ENCODE assay signal across 8 cellular contexts in genomic region chr2:58428286-58428552, GRCh38.
DNase-seq lines count a peak whose midpoint lies in the region; ATAC-seq and TF ChIP-seq lines count a peak whose summit lies in the region.

No MANE protein-coding gene starts in this region.

- H3K4me3 ChIP-seq in Loucy (ENCODE audit: low read length, poor library complexity, severe bottlenecking): peak overlapping the region; percentile 84
- peak overlapping the region; percentile 37 for H3K4me3 ChIP-seq in upper lobe of right lung

- peak overlapping the region; percentile 100 for H2AFZ ChIP-seq in Loucy (ENCODE audit: low read length)

- TF ChIP-seq CTCF in Loucy (conservative IDR thresholded peaks at IDR 0.05; ENCODE audit: low read length) (no peak), upper lobe of right lung (IDR thresholded peaks at IDR 0.05) (no peak)

- H3K4me1 ChIP-seq in Loucy (ENCODE audit: insufficient read depth, low read length, poor library complexity, severe bottlenecking) (peaks cover 12% of the 10 kb centered on the region), upper lobe of right lung (no peaks in the 10 kb centered on the region)

- H3K4me1 Mint-ChIP-seq in activated T-cell treated with anti-CD3 and anti-CD28 coated beads, Interleukin-2, amount 50 U/mL, for 4 hours (ENCODE audit: low read depth): peaks cover 4% of the 10 kb centered on the region
- H3K4me1 Mint-ChIP-seq in activated CD8-positive, alpha-beta T cell treated with anti-CD3 and anti-CD28 coated beads, Interleukin-2, amount 10 ng/mL, durations not matched to agents 7 days and 5 days (ENCODE audit: low read depth): peaks cover 10% of the 10 kb centered on the region

- no peak for ATAC-seq in activated T-cell treated with anti-CD3 and anti-CD28 coated beads, Interleukin-2, amount 50 U/mL, for 4 hours
- ATAC-seq in activated CD8-positive, alpha-beta T cell treated with anti-CD3 and anti-CD28 coated beads, Interleukin-2, amount 10 ng/mL, durations not matched to agents 7 days and 5 days: peak; percentile 77
- peak; percentile 43 for ATAC-seq in upper lobe of right lung
- no peak for ATAC-seq in GM21786 (IDR thresholded peaks at IDR 0.05; ENCODE audit: unreplicated experiment)

- H3K9me2 ChIP-seq in Loucy (replicated peaks; ENCODE audit: low read depth, low read length): no peaks in the 10 kb centered on the region

- H3K4me3 Mint-ChIP-seq in activated T-cell treated with anti-CD3 and anti-CD28 coated beads, Interleukin-2, amount 50 U/mL, for 4 hours: peak overlapping the region; percentile 24
- peak overlapping the region; percentile 67 for H3K4me3 Mint-ChIP-seq in activated CD8-positive, alpha-beta T cell treated with anti-CD3 and anti-CD28 coated beads, Interleukin-2, amount 10 ng/mL, durations not matched to agents 7 days and 5 days

- H3K9me3 ChIP-seq in Loucy (ENCODE audit: insufficient read depth, low read depth, low read length): no peaks in the 10 kb centered on the region
- H3K9me3 ChIP-seq in upper lobe of right lung: no peaks in the 10 kb centered on the region

- H3K36me3 ChIP-seq in Loucy (ENCODE audit: insufficient read depth, low read length): no peaks in the 10 kb centered on the region
- no peaks in the 10 kb centered on the region for H3K36me3 ChIP-seq in upper lobe of right lung

- POLR2A ChIA-PET in activated CD8-positive, alpha-beta T cell treated with anti-CD3 and anti-CD28 coated beads, Interleukin-2, amount 10 ng/mL, durations not matched to agents 7 days and 5 days (lab: Charles Lee): no interaction called here

- H3K27me3 Mint-ChIP-seq in activated T-cell treated with anti-CD3 and anti-CD28 coated beads, Interleukin-2, amount 50 U/mL, for 4 hours (ENCODE audit: low read depth): peaks cover 34% of the 10 kb centered on the region
- H3K27me3 Mint-ChIP-seq in activated CD8-positive, alpha-beta T cell treated with anti-CD3 and anti-CD28 coated beads, Interleukin-2, amount 10 ng/mL, durations not matched to agents 7 days and 5 days (ENCODE audit: low read depth): peaks cover 47% of the 10 kb centered on the region

- no peaks in the 10 kb centered on the region for H4K20me1 ChIP-seq in Loucy (ENCODE audit: insufficient read depth, low read length, poor library complexity, severe bottlenecking)

- DNase-seq in activated T-cell treated with anti-CD3 and anti-CD28 coated beads, Interleukin-2, amount 50 U/mL, for 4 hours: no peak
- DNase-seq in activated T-cell treated with anti-CD3 and anti-CD28 coated beads for 4 hours: no peak
- DNase-seq in activated CD8-positive, alpha-beta T cell treated with anti-CD3 and anti-CD28 coated beads, Interleukin-2, amount 10 ng/mL, durations not matched to agents 7 days and 5 days: no peak
- DNase-seq in upper lobe of right lung: no peak
- DNase-seq in C1 segment of cervical spinal cord (lab: John Stamatoyannopoulos, UW): no peak

- H3K4me2 ChIP-seq in Loucy (ENCODE audit: low read depth, low read length, poor library complexity, severe bottlenecking): peak overlapping the region; percentile 77

- no peak overlapping the region for H3K27ac Mint-ChIP-seq in activated CD8-positive, alpha-beta T cell treated with anti-CD3 and anti-CD28 coated beads, Interleukin-2, amount 10 ng/mL, durations not matched to agents 7 days and 5 days

- no peaks in the 10 kb centered on the region for H3K36me3 Mint-ChIP-seq in activated T-cell treated with anti-CD3 and anti-CD28 coated beads, Interleukin-2, amount 50 U/mL, for 4 hours (ENCODE audit: insufficient read depth)
- H3K36me3 Mint-ChIP-seq in activated CD8-positive, alpha-beta T cell treated with anti-CD3 and anti-CD28 coated beads, Interleukin-2, amount 10 ng/mL, durations not matched to agents 7 days and 5 days (ENCODE audit: low read depth): no peaks in the 10 kb centered on the region

- H3K79me2 ChIP-seq in Loucy (ENCODE audit: insufficient read depth, low read length): no peaks in the 10 kb centered on the region

- H3K27ac ChIP-seq in layer of hippocampus (ENCODE audit: low read depth, low read length) (peak overlapping the region; percentile 88), upper lobe of right lung (no peak overlapping the region)

- H3K9ac ChIP-seq in Loucy (ENCODE audit: low read depth, low read length, poor library complexity, severe bottlenecking): peak overlapping the region; percentile 91

- H3F3A ChIP-seq in Loucy (ENCODE audit: low read depth): peaks cover 6% of the 10 kb centered on the region; the same call in 1 of the 2 replicates

- H3K27me3 ChIP-seq in Loucy (ENCODE audit: insufficient read depth, low read length, poor library complexity, severe bottlenecking) (no peaks in the 10 kb centered on the region), layer of hippocampus (ENCODE audit: control insufficient read depth, insufficient read depth, low read length) (no peaks in the 10 kb centered on the region), upper lobe of right lung (peaks cover 15% of the 10 kb centered on the region)

- no peaks in the 10 kb centered on the region for H3K9me3 Mint-ChIP-seq in activated T-cell treated with anti-CD3 and anti-CD28 coated beads, Interleukin-2, amount 50 U/mL, for 4 hours
- H3K9me3 Mint-ChIP-seq in activated CD8-positive, alpha-beta T cell treated with anti-CD3 and anti-CD28 coated beads, Interleukin-2, amount 10 ng/mL, durations not matched to agents 7 days and 5 days (ENCODE audit: insufficient read depth): no peaks in the 10 kb centered on the region

- CTCF ChIA-PET in activated CD8-positive, alpha-beta T cell treated with anti-CD3 and anti-CD28 coated beads, Interleukin-2, amount 10 ng/mL, durations not matched to agents 7 days and 5 days (lab: Charles Lee): no interaction called here

- intact Hi-C loops in upper lobe of right lung (cut with DNase I): no loop called here

Comparison
In these comparisons a context has a peak if more than half of its experiments do, and no peak if none do; other contexts are left out.
1. ATAC-seq: peak in activated CD8-positive, alpha-beta T cell treated with anti-CD3 and anti-CD28 coated beads, Interleukin-2, amount 10 ng/mL, durations not matched to agents 7 days and 5 days (single experiment) and upper lobe of right lung (single experiment); none in activated T-cell treated with anti-CD3 and anti-CD28 coated beads, Interleukin-2, amount 50 U/mL, for 4 hours (0 of 2) and GM21786 (single experiment).